Comparison of ENCODE assay signal across 8 cellular contexts in genomic region chr21:33948951-33949444, GRCh38. TPM values are rescaled to one million over a fixed set of nuclear protein-coding genes. Genes with fewer than 3 reads are reported as not detected.
DNase-seq lines count a peak whose midpoint lies in the region; ATAC-seq and TF ChIP-seq lines count a peak whose summit lies in the region.

No MANE protein-coding gene starts in this region.

- H3K9ac ChIP-seq in DND-41 (ENCODE audit: low read depth, low read length) (peak overlapping the region; percentile 69), duodenal mucosa (ENCODE audit: low read depth in 1 of 2, low read length in 2 of 2) (peak overlapping the region; percentile 15 to 40)

- no peaks in the 10 kb centered on the region for H4K20me1 ChIP-seq in DND-41 (ENCODE audit: insufficient read depth, low read length)

- peak overlapping the region; percentile 98 for H3K27ac ChIP-seq in DND-41 (ENCODE audit: low read length)
- H3K27ac ChIP-seq in duodenal mucosa (ENCODE audit: low read depth, low read length): peak overlapping the region; percentile 79
- H3K27ac ChIP-seq in prostate gland: peak overlapping the region; percentile 71 to 80

- H3K4me3 Mint-ChIP-seq in endothelial cell (ENCODE audit: unreplicated experiment): no peak overlapping the region

- H3K4me1 Mint-ChIP-seq in endothelial cell (ENCODE audit: unreplicated experiment): peaks cover 13% of the 10 kb centered on the region

- 0 out of 3 replicates have a peak, but pooled peaks have one; percentile 0 for ATAC-seq in DND-41 (ENCODE audit: insufficient read depth, low read depth)

- TF ChIP-seq POLR2A in NB4 (IDR thresholded peaks at IDR 0.05; ENCODE audit: extremely low read depth, insufficient read length): peak; percentile 35
- no peak for TF ChIP-seq POLR2A in prostate gland (IDR thresholded peaks at IDR 0.05)

- intact Hi-C loops in prostate gland (cut with DNase I): loop anchor here (5.0 kb wide), 1 partner anchor 253 kb away; no protein-coding TSS in a partner anchor

- peaks cover 3% of the 10 kb centered on the region for H3K36me3 Mint-ChIP-seq in endothelial cell (ENCODE audit: low read depth, unreplicated experiment)

- peak overlapping the region in 1 of 2 experiments; percentile 52; a peak in 2 of 4 replicates for H3K4me3 ChIP-seq in DND-41 (ENCODE audit: low read depth in 1 of 2, low read length in 2 of 2)
- no peak overlapping the region for H3K4me3 ChIP-seq in NB4 (ENCODE audit: low read depth, low read length)
- peak overlapping the region; percentile 17 to 63 for H3K4me3 ChIP-seq in duodenal mucosa (ENCODE audit: low read depth in 1 of 2, low read length in 2 of 2)
- no peak overlapping the region for H3K4me3 ChIP-seq in prostate gland

- H3K4me2 ChIP-seq in DND-41 (ENCODE audit: insufficient read depth, low read length): peak overlapping the region; percentile 67

- no peaks in the 10 kb centered on the region for H3K9me3 Mint-ChIP-seq in endothelial cell (ENCODE audit: unreplicated experiment)

- peaks cover 2% of the 10 kb centered on the region for H3K27me3 Mint-ChIP-seq in endothelial cell (ENCODE audit: unreplicated experiment)

- H3K27me3 ChIP-seq in DND-41 (ENCODE audit: insufficient read depth, low read length, poor library complexity): no peaks in the 10 kb centered on the region
- no peaks in the 10 kb centered on the region for H3K27me3 ChIP-seq in duodenal mucosa (ENCODE audit: control insufficient read depth in 1 of 2, insufficient read depth in 2 of 2, low read length in 2 of 2)
- no peaks in the 10 kb centered on the region for H3K27me3 ChIP-seq in prostate gland (replicated peaks; ENCODE audit: insufficient read depth)

- H3K27ac Mint-ChIP-seq in endothelial cell (ENCODE audit: unreplicated experiment): no peak overlapping the region

- no peak for TF ChIP-seq CTCF in DND-41 (IDR thresholded peaks at IDR 0.05; ENCODE audit: borderline replicate concordance, extremely low read depth, low read length, poor library complexity, severe bottlenecking)
- no peak for TF ChIP-seq CTCF in NB4 (IDR thresholded peaks at IDR 0.05; ENCODE audit: low read depth, low read length)
- TF ChIP-seq CTCF in prostate gland (IDR thresholded peaks at IDR 0.05): no peak
- TF ChIP-seq CTCF in endothelial cell (IDR thresholded peaks at IDR 0.05; ENCODE audit: unreplicated experiment): no peak

- DNase-seq in DND-41 (no peak), NB4 (ENCODE audit: low read depth) (no peak), prostate gland (ENCODE audit: low spot score) (no peak), T1000 (lab: John Stamatoyannopoulos, UW) (no peak), endothelial cell (ENCODE audit: low spot score) (no peak), foreskin melanocyte (no peak), NCI-H2029 (lab: John Stamatoyannopoulos, UW) (no peak)

- H3K9me3 ChIP-seq in DND-41 (ENCODE audit: insufficient read depth, low read length, severe bottlenecking): no peaks in the 10 kb centered on the region
- H3K9me3 ChIP-seq in duodenal mucosa (ENCODE audit: control insufficient read depth in 1 of 2, low read length in 2 of 2): no peaks in the 10 kb centered on the region
- no peaks in the 10 kb centered on the region for H3K9me3 ChIP-seq in prostate gland

- H3K4me1 ChIP-seq in DND-41 (ENCODE audit: insufficient read depth, low read length) (peaks cover 69% of the 10 kb centered on the region), duodenal mucosa (ENCODE audit: control insufficient read depth in 1 of 2, insufficient read depth in 2 of 2, low read length in 2 of 2) (peaks cover 28 to 31% of the 10 kb centered on the region in 2 donors), prostate gland (replicated peaks) (peaks cover 5% of the 10 kb centered on the region)

- H3K79me2 ChIP-seq in DND-41 (ENCODE audit: insufficient read depth, low read length): peaks cover 55% of the 10 kb centered on the region

- peak overlapping the region; percentile 3; the same call in 1 of the 2 replicates for H2AFZ ChIP-seq in DND-41 (ENCODE audit: low read depth, low read length)

- peaks cover 31% of the 10 kb centered on the region for H3K36me3 ChIP-seq in DND-41 (ENCODE audit: insufficient read depth, low read length)
- no peaks in the 10 kb centered on the region for H3K36me3 ChIP-seq in duodenal mucosa (ENCODE audit: control insufficient read depth in 1 of 2, insufficient read depth in 2 of 2, low read length in 2 of 2)
- H3K36me3 ChIP-seq in prostate gland: no peaks in the 10 kb centered on the region

- WGBS in prostate gland: 84% methylated on average over 9 of the region's 9 CpGs

RNA-seq across cellular contexts. Expression of gene ATP5PO, which starts 33.4 kb away (rescaled TPM):
- total RNA-seq in prostate gland: 100 to 1,000 TPM; 143 to 153 TPM
- total RNA-seq in endothelial cell (ENCODE audit: unreplicated experiment): 218 TPM

Comparison
In these comparisons a context has a peak if more than half of its experiments do, and no peak if none do; other contexts are left out.
1. H3K4me3 ChIP-seq: peak in duodenal mucosa (2 of 2); none in NB4 (single experiment) and prostate gland (0 of 2).
2. Peak in every context shown above with its lines, with median percentiles within 50 percentile points of each other: H3K27ac ChIP-seq.